10 cellular contexts compared by ENCODE assay signal in genomic region chr2:201127128-201127521, GRCh38. TPM values are rescaled to one million over a fixed set of nuclear protein-coding genes. Genes with fewer than 3 reads are reported as not detected.
DNase-seq lines count a peak whose midpoint lies in the region; ATAC-seq, FAIRE-seq and TF ChIP-seq lines count a peak whose summit lies in the region.
"Had no signal": no experiment of that assay in that cellular context is flagged by ENCODE, and none has a peak within 500 bp of the region (broad histone marks: within the 10 kb centered on the region; RNA-seq: fewer than 3 reads in every experiment).

No MANE protein-coding gene starts in this region.

- TF ChIP-seq CTCF in A549 (IDR thresholded peaks at IDR 0.05): no peak

- ATAC-seq in A549 (peak in 1 of 2 experiments; percentile 6; a peak in 3 of 6 replicates), HG02571 (IDR thresholded peaks at IDR 0.05; ENCODE audit: unreplicated experiment) (no peak)

- FAIRE-seq in A549 (lab: Jason Lieb, UNC): no peak

- H3K36me3 ChIP-seq in KOPT-K1 (ENCODE audit: insufficient read depth, low read length) (no peaks in the 10 kb centered on the region), muscle layer of colon (ENCODE audit: insufficient read depth, low read length) (no peaks in the 10 kb centered on the region)

- WGBS in A549 (ENCODE audit: missing lambda C conversion rate): 47% methylated on average over 2 of the region's 2 CpGs

- no peaks in the 10 kb centered on the region for H3K9me3 ChIP-seq in A549
- no peaks in the 10 kb centered on the region for H3K9me3 ChIP-seq in KOPT-K1 (ENCODE audit: insufficient read depth, low read length, poor library complexity, severe bottlenecking)
- no peaks in the 10 kb centered on the region for H3K9me3 ChIP-seq in muscle layer of colon (ENCODE audit: low read length)

- H3K9ac ChIP-seq in muscle layer of colon (ENCODE audit: low read length): no peak overlapping the region

- POLR2A ChIA-PET in A549 (lab: Yijun Ruan, JAX): interaction anchor here (1.2 kb wide), 1 partner anchor 21 kb away, joined by 4 read pairs; no protein-coding TSS in a partner anchor

- no peak for TF ChIP-seq POLR2A in A549 (IDR thresholded peaks at IDR 0.05; ENCODE audit: low read length)

- no peaks in the 10 kb centered on the region for H3K27me3 ChIP-seq in muscle layer of colon (ENCODE audit: control insufficient read depth in 1 of 2, insufficient read depth in 2 of 2, low read length in 2 of 2)

- no peak for TF ChIP-seq EP300 in A549 (IDR thresholded peaks at IDR 0.05)

- no peak for TF ChIP-seq RAD21 in A549 (conservative IDR thresholded peaks at IDR 0.05 in 1 of 2, IDR thresholded peaks at IDR 0.05 in 1 of 2)

- H3K27ac ChIP-seq in A549 (peak overlapping the region; percentile 86 to 89), KOPT-K1 (ENCODE audit: low read depth, low read length, poor library complexity, severe bottlenecking) (peak overlapping the region; percentile 92), muscle layer of colon (ENCODE audit: low read depth, low read length) (peak overlapping the region; percentile 43)

- CTCF ChIA-PET in A549 (lab: Yijun Ruan, JAX): interaction anchor here (1.0 to 1.8 kb wide), 3 partner anchors 9 to 50 kb away, joined by 3 to 8 read pairs (median 7); no protein-coding TSS in a partner anchor

- H3K4me2 ChIP-seq in A549: peak overlapping the region; percentile 79

- H3K4me3 ChIP-seq in A549 (0 out of 3 replicates have a peak overlapping the region, but pooled peaks have one; percentile 25), muscle layer of colon (ENCODE audit: low read depth in 1 of 2, low read length in 2 of 2) (no peak overlapping the region)

- peaks cover 99% of the 10 kb centered on the region for H3K4me1 ChIP-seq in A549
- peaks cover 56% of the 10 kb centered on the region for H3K4me1 ChIP-seq in muscle layer of colon (ENCODE audit: insufficient read depth, low read length)

- DNase-seq in A549 (ENCODE audit: low read depth in 1 of 2, low spot score in 1 of 2): no peak
- DNase-seq in cerebellar cortex (ENCODE audit: low spot score): peak; percentile 26
- no peak for DNase-seq in foreskin melanocyte
- DNase-seq in glomerular visceral epithelial cell (ENCODE audit: extremely low spot score): no peak
- no peak for DNase-seq in NOMO-1 treated with DMSO at 0.1 percent for 48 hours (lab: John Stamatoyannopoulos, UW; ENCODE audit: unreplicated experiment)
- DNase-seq: activated gamma-delta T cell, H9 had no signal

TF ChIP-seq in A549, 52 proteins besides CTCF, POLR2A, EP300 and RAD21:
- TF ChIP-seq HOXB13 (CRISPR knock-in tag; IDR thresholded peaks at IDR 0.05; ENCODE audit: low read depth) (no peak), SMC3 (IDR thresholded peaks at IDR 0.05) (no peak), NR3C1 (IDR thresholded peaks at IDR 0.05) (no peak), HMGXB4 (CRISPR knock-in tag; IDR thresholded peaks at IDR 0.05; ENCODE audit: borderline replicate concordance) (no peak), PBX3 (IDR thresholded peaks at IDR 0.05) (no peak), CHD2 (IDR thresholded peaks at IDR 0.05; ENCODE audit: low read length, partially characterized antibody) (no peak)

RNA-seq across cellular contexts. Expression of gene CFLAR, which starts 11.2 kb away (rescaled TPM):
- polyA plus RNA-seq in A549 (2011; rRNA removed) (64.0 and 89.4 TPM in 2 replicates), A549 (2017; fragmentation: RNase III; extraction: RNeasy Plus Mini Kit Qiagen cat#74134 plus additional on column Dnase treatment) (56.5 to 64.0 TPM (median 56.5 TPM) in 3 replicates)
- polyA plus RNA-seq in A549 (2012; cell fraction: cytosol; rRNA removed): 41.6 and 47.7 TPM in 2 replicates
- 44.8 and 63.7 TPM in 2 replicates for polyA plus RNA-seq in A549 (2012; cell fraction: nucleus; rRNA removed)
- polyA minus RNA-seq in A549 (2011; rRNA and poly(A)+ RNA removed): 65.7 and 70.3 TPM in 2 replicates

RNA-seq across cellular contexts. Expression of gene NDUFB3, which starts 55.3 kb away (rescaled TPM):
- polyA plus RNA-seq in A549 (2011; rRNA removed): 103 and 162 TPM in 2 replicates
- 61.3 and 86.3 TPM in 2 replicates for polyA plus RNA-seq in A549 (2012; cell fraction: cytosol; rRNA removed)
- 12.8 and 25.2 TPM in 2 replicates for polyA plus RNA-seq in A549 (2012; cell fraction: nucleus; rRNA removed)
- polyA plus RNA-seq in A549 (2017; fragmentation: RNase III; extraction: RNeasy Plus Mini Kit Qiagen cat#74134 plus additional on column Dnase treatment): 220 to 232 TPM (median 223 TPM) in 3 replicates
- 4.8 and 7.6 TPM in 2 replicates for polyA minus RNA-seq in A549 (2011; rRNA and poly(A)+ RNA removed)

RNA-seq across cellular contexts. Expression of gene HYCC2, which starts 55.7 kb away (rescaled TPM):
- 5.8 and 7.3 TPM in 2 replicates for polyA plus RNA-seq in A549 (2011; rRNA removed)
- 1.0 TPM in 2 replicates for polyA plus RNA-seq in A549 (2012; cell fraction: cytosol; rRNA removed)
- polyA plus RNA-seq in A549 (2012; cell fraction: nucleus; rRNA removed): 0.94 and 1.5 TPM in 2 replicates
- 2.4 to 3.0 TPM (median 2.9 TPM) in 3 replicates for polyA plus RNA-seq in A549 (2017; fragmentation: RNase III; extraction: RNeasy Plus Mini Kit Qiagen cat#74134 plus additional on column Dnase treatment)
- 6.4 and 8.1 TPM in 2 replicates for polyA minus RNA-seq in A549 (2011; rRNA and poly(A)+ RNA removed)

RNA-seq across cellular contexts. Expression of gene CASP10, which starts 55.8 kb away (rescaled TPM):
- polyA plus RNA-seq in A549 (2011; rRNA removed) (6.5 and 6.8 TPM in 2 replicates), A549 (2017; fragmentation: RNase III; extraction: RNeasy Plus Mini Kit Qiagen cat#74134 plus additional on column Dnase treatment) (2.6 to 3.0 TPM (median 2.8 TPM) in 3 replicates)
- polyA plus RNA-seq in A549 (2012; cell fraction: cytosol; rRNA removed): 1.5 and 1.8 TPM in 2 replicates
- 1.2 and 2.2 TPM in 2 replicates for polyA plus RNA-seq in A549 (2012; cell fraction: nucleus; rRNA removed)
- polyA minus RNA-seq in A549 (2011; rRNA and poly(A)+ RNA removed): 9.6 and 10.5 TPM in 2 replicates
